9 cellular contexts compared by ENCODE assay signal in genomic region chr12:124551268-124552144, GRCh38. TPM values are rescaled to one million over a fixed set of nuclear protein-coding genes. Genes with fewer than 3 reads are reported as not detected.
A peak's percentile ranks its signal among the peaks of the same experiment; 100 is the strongest.
DNase-seq lines count a peak whose midpoint lies in the region; ATAC-seq and TF ChIP-seq lines count a peak whose summit lies in the region.
"Had no signal": no experiment of that assay in that cellular context is flagged by ENCODE, and none has a peak within 500 bp of the region (broad histone marks: within the 10 kb centered on the region; RNA-seq: fewer than 3 reads in every experiment).

No MANE protein-coding gene starts in this region.

- H3K27ac Mint-ChIP-seq in brain: peak overlapping the region; percentile 95 to 99 (median 97)

- no peak for TF ChIP-seq CTCF in brain (conservative IDR thresholded peaks at IDR 0.05)
- TF ChIP-seq CTCF in lower lobe of right lung (IDR thresholded peaks at IDR 0.05): no peak

- peak overlapping the region; percentile 71 for H3K27ac ChIP-seq in lower lobe of right lung
- H3K27ac ChIP-seq in urinary bladder (ENCODE audit: low read depth): peak overlapping the region; percentile 63
- H3K27ac ChIP-seq: KMS-11 had no signal

- intact Hi-C loops in lower lobe of right lung (cut with DNase I): no loop called here

- H3K4me3 Mint-ChIP-seq in brain: peak overlapping the region; percentile 56 to 75 (median 64)

- WGBS in urinary bladder: 44% methylated on average over 25 of the region's 25 CpGs

- ATAC-seq in lower lobe of right lung: peak; percentile 39 to 47
- ATAC-seq in GM21528 (IDR thresholded peaks at IDR 0.05; ENCODE audit: low FRiP score, unreplicated experiment): no peak
- no peak for ATAC-seq in HG02973 (IDR thresholded peaks at IDR 0.05; ENCODE audit: unreplicated experiment)

- H3K36me3 Mint-ChIP-seq in brain: peaks cover 9% of the 10 kb centered on the region

- no peak overlapping the region for H3K4me3 ChIP-seq in lower lobe of right lung
- H3K4me3 ChIP-seq in urinary bladder (ENCODE audit: low read depth, low read length): no peak overlapping the region

- no peaks in the 10 kb centered on the region for H3K27me3 Mint-ChIP-seq in brain

- DNase-seq in H4 (ENCODE audit: low spot score) (peak; percentile 37), NCI-H2227 treated with DMSO at 0.1 percent for 48 hours (lab: John Stamatoyannopoulos, UW) (peak; percentile 73), lower lobe of right lung (peak; percentile 88), cortex of kidney (lab: John Stamatoyannopoulos, UW) (no peak)

- H3K4me1 ChIP-seq in lower lobe of right lung: peaks cover 83% of the 10 kb centered on the region
- H3K4me1 ChIP-seq in urinary bladder (ENCODE audit: insufficient read depth): no peaks in the 10 kb centered on the region

- H3K9me3 Mint-ChIP-seq in brain: peaks cover 0 to 10% (median 0%) of the 10 kb centered on the region in 5 experiments

- H3K4me1 Mint-ChIP-seq in brain: peaks cover 68% of the 10 kb centered on the region

- H3K9me3 ChIP-seq in lower lobe of right lung: no peaks in the 10 kb centered on the region

- no peaks in the 10 kb centered on the region for H3K27me3 ChIP-seq in lower lobe of right lung (ENCODE audit: low read depth)

- H3K36me3 ChIP-seq in lower lobe of right lung (no peaks in the 10 kb centered on the region), urinary bladder (ENCODE audit: insufficient read depth) (no peaks in the 10 kb centered on the region)

RNA-seq across cellular contexts. Expression of gene NCOR2, which starts 15.9 kb away (rescaled TPM):
- 17.9 and 21.5 TPM in 2 replicates for total RNA-seq in H4 (2014; rRNA removed; shearing (Covaris generic))
- 78.6 TPM for polyA plus RNA-seq in brain (ENCODE audit: insufficient read depth, low read depth, low replicate concordance)
- 318 TPM for total RNA-seq in lower lobe of right lung
- 46.8 TPM for total RNA-seq in urinary bladder
- 105 TPM for polyA plus RNA-seq in urinary bladder

Comparison
In these comparisons a context has a peak if more than half of its experiments do, and no peak if none do; other contexts are left out.
1. ATAC-seq: peak in lower lobe of right lung (2 of 2); none in GM21528 (single experiment) and HG02973 (single experiment).